Comparison of ENCODE assay signal across 12 cellular contexts in the genomic region with DNA sequence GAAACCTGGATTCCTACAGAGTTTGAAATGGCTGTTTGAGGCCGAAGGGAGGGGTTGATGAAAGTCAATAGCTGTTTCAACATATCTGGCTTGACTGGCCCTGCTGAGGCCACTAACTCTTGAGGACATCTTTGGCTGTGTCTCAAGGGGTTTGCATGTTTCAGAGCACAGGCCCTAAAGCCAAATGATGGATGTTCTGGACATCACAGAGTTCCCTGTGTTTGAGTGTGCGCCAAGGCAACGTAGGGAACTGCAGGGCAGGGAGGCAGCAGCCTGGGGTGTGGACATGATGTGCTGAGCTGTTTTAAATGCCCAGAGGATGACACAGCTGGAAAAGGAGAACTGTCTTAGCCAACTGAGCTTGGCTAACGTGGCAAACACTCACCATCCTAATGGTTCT.
DNase-seq lines count a peak whose midpoint lies in the region; ATAC-seq and TF ChIP-seq lines count a peak whose summit lies in the region.
"Had no signal": no experiment of that assay in that cellular context is flagged by ENCODE, and none has a peak within 500 bp of the region (broad histone marks: within the 10 kb centered on the region; RNA-seq: fewer than 3 reads in every experiment).

No MANE protein-coding gene starts in this region.

- in situ Hi-C loops in gastrocnemius medialis (cut with MboI; ENCODE audit: low sequenced_read_pairs in 4 of 4) = loop anchor here in 3 of 4 donors (10.0 kb wide), 1 partner anchor 85 kb away; no protein-coding TSS in a partner anchor

- peaks cover 5% of the 10 kb centered on the region for H3K4me1 Mint-ChIP-seq in type B pancreatic cell (ENCODE audit: unreplicated experiment)

- TF ChIP-seq POLR2A in gastrocnemius medialis (IDR thresholded peaks at IDR 0.05) = no peak

- no peak overlapping the region for H3K4me3 Mint-ChIP-seq in type B pancreatic cell

- no peaks in the 10 kb centered on the region for H3K9me3 ChIP-seq in gastrocnemius medialis
- H3K9me3 ChIP-seq: SJSA1 had no signal

- H3K27me3 ChIP-seq in gastrocnemius medialis = no peaks in the 10 kb centered on the region
- H3K27me3 ChIP-seq: SJSA1 had no signal

- H3K27me3 Mint-ChIP-seq in type B pancreatic cell = no peaks in the 10 kb centered on the region

- intact Hi-C loops in Right ventricle myocardium superior (cut with DNase I) (no loop called here), gastrocnemius medialis (cut with DNase I; ENCODE audit: low total_unique reads) (loop anchor here (1.0 to 2.0 kb wide), 4 partner anchors 22 to 83 kb away; no protein-coding TSS in a partner anchor)

- DNase-seq in CD1c-positive myeloid dendritic cell (ENCODE audit: extremely low spot score) (peak; percentile 90), T1000 (lab: John Stamatoyannopoulos, UW) (peak; percentile 41), Right ventricle myocardium superior (peak; percentile 76), gastrocnemius medialis (peak; percentile 96 to 99), globus pallidus (ENCODE audit: low spot score) (no peak), putamen (ENCODE audit: low spot score) (no peak), type B pancreatic cell (ENCODE audit: extremely low spot score, unreplicated experiment) (no peak)
- DNase-seq: DMS53, NCI-H2029 treated with DMSO at 0.1 percent for 48 hours had no signal

- peak in 2 of 5 experiments; percentile 11 to 25 for TF ChIP-seq CTCF in gastrocnemius medialis (IDR thresholded peaks at IDR 0.05 in 4 of 5, conservative IDR thresholded peaks at IDR 0.05 in 1 of 5)
- TF ChIP-seq CTCF in type B pancreatic cell (conservative IDR thresholded peaks at IDR 0.05) = no peak

- peak; percentile 73 for ATAC-seq in Right ventricle myocardium superior (ENCODE audit: poor library complexity)
- peak; percentile 88 to 90 for ATAC-seq in gastrocnemius medialis
- no peak for ATAC-seq in HG03039 (IDR thresholded peaks at IDR 0.05; ENCODE audit: unreplicated experiment)

- peaks cover 4% of the 10 kb centered on the region for H3K36me3 Mint-ChIP-seq in type B pancreatic cell

- H3K27ac ChIP-seq in gastrocnemius medialis = peak overlapping the region; percentile 85 to 90 (median 88)
- H3K27ac ChIP-seq: cardiac muscle cell, SJSA1 had no signal

- peaks cover 0 to 6% of the 10 kb centered on the region in 2 donors for H3K36me3 ChIP-seq in gastrocnemius medialis
- H3K36me3 ChIP-seq: cardiac muscle cell, SJSA1 had no signal

- H3K27ac Mint-ChIP-seq in type B pancreatic cell = no peak overlapping the region

- H3K9me3 Mint-ChIP-seq in type B pancreatic cell = no peaks in the 10 kb centered on the region

- peaks cover 63 to 64% of the 10 kb centered on the region in 2 donors for H3K4me1 ChIP-seq in gastrocnemius medialis

- no peak overlapping the region for H3K4me3 ChIP-seq in gastrocnemius medialis
- H3K4me3 ChIP-seq: cardiac muscle cell, SJSA1 had no signal

Comparison
In these comparisons a context has a peak if more than half of its experiments do, and no peak if none do; other contexts are left out.
1. DNase-seq: peak in CD1c-positive myeloid dendritic cell (single experiment), T1000 (single experiment), Right ventricle myocardium superior (single experiment) and gastrocnemius medialis (2 of 2); none in globus pallidus (single experiment), putamen (single experiment) and type B pancreatic cell (single experiment).